27 cellular contexts compared by ENCODE assay signal in the genomic region with DNA sequence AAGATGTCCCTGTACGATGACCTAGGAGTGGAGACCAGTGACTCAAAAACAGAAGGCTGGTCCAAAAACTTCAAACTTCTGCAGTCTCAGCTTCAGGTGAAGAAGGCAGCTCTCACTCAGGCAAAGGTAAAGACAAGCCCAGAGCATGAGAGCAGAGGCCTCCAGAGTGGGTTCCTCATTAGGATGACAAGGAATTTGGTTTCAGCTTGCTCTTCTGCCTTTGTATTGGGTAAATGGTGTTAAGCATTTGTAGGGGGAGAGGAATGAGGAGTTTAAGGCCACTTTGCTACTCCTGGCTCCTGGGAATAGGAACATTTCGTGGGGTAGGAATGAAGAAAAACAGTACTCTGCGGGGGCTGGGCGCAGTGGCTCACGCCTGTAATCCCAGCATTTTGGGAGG. TPM values are rescaled to one million over a fixed set of nuclear protein-coding genes. Genes with fewer than 3 reads are reported as not detected.
"Had no signal": no experiment of that assay in that cellular context is flagged by ENCODE, and none has a peak within 500 bp of the region (broad histone marks: within the 10 kb centered on the region; RNA-seq: fewer than 3 reads in every experiment).

No MANE protein-coding gene starts in this region.

- DNase-seq: activated CD4-positive, alpha-beta T cell treated with anti-CD3 and anti-CD28 coated beads, Interleukin-2, amount 50 U/mL, for 4 hours; activated CD4-positive, CD25-positive, alpha-beta regulatory T cell; activated CD8-positive, alpha-beta memory T cell treated with anti-CD3 and anti-CD28 coated beads, Interleukin-2, amount 50 U/mL, for 48 hours; amygdala; body of pancreas; central memory CD4-positive, alpha-beta T cell; esophagus squamous epithelium; hippocampal formation; kidney; left lung; natural killer cell; nucleus accumbens; SJCRH30; stimulated activated CD4-positive, alpha-beta T cell treated with anti-CD3 and anti-CD28 coated beads, Interleukin-2, amount 100 ng/mL, for 48 hours; stimulated activated naive CD4-positive, alpha-beta T cell treated with Interleukin-2 at 50 U/mL for 16 hours had no signal

- H3K4me1 ChIP-seq: SJCRH30 had no signal

- H3K9me3 Mint-ChIP-seq: activated T-helper 2 cell treated with anti-CD3 and anti-CD28 coated beads, Interferon-gamma antibody, Interleukin-2, Interleukin-4, amounts not matched to agents 10 μg/mL and 5 μg/mL and 100 μg/mL, durations not matched to agents 14 hours and 24 hours and 36 hours; memory B cell; natural killer cell; T-helper 2 cell treated with Interferon-gamma antibody and Interleukin-4, amounts not matched to agents 5 μg/mL and 100 μg/mL, for 36 hours; type B pancreatic cell had no signal

- H3K4me3 ChIP-seq: body of pancreas, coronary artery, esophagus squamous epithelium, left lung, right atrium auricular region, SJCRH30, suprapubic skin had no signal

- H3K27me3 Mint-ChIP-seq: activated naive CD8-positive, alpha-beta T cell; memory B cell; type B pancreatic cell had no signal

- H3K4me3 Mint-ChIP-seq: activated naive CD8-positive, alpha-beta T cell; memory B cell; natural killer cell; T-helper 2 cell treated with Interferon-gamma antibody and Interleukin-4, amounts not matched to agents 5 μg/mL and 100 μg/mL, for 36 hours; type B pancreatic cell had no signal

- H3K27ac Mint-ChIP-seq: natural killer cell; T-helper 2 cell treated with Interferon-gamma antibody and Interleukin-4, amounts not matched to agents 5 μg/mL and 100 μg/mL, for 36 hours; type B pancreatic cell had no signal

- H3K9me3 ChIP-seq: body of pancreas, esophagus squamous epithelium, left lung, right atrium auricular region, SJCRH30, suprapubic skin had no signal

- H3K27ac ChIP-seq: body of pancreas, coronary artery, esophagus squamous epithelium, left lung, right atrium auricular region, SJCRH30, suprapubic skin had no signal

- H3K27me3 ChIP-seq: body of pancreas, esophagus squamous epithelium, left lung, right atrium auricular region, SJCRH30, suprapubic skin had no signal

- ATAC-seq: body of pancreas, left lung, natural killer cell had no signal

RNA-seq across cellular contexts. Expression of a gene that starts 34.9 kb away (rescaled TPM):
- total RNA-seq: endothelial cell of umbilical vein, fibroblast of villous mesenchyme, glomerular endothelial cell, SJCRH30, skeletal muscle tissue had no signal
- polyA plus RNA-seq: endothelial cell of umbilical vein had no signal
